Comparison of ENCODE assay signal across 14 cellular contexts in genomic region chr10:15293862-15294835, GRCh38.
DNase-seq lines count a peak whose midpoint lies in the region; ATAC-seq and TF ChIP-seq lines count a peak whose summit lies in the region.
"Had no signal": no experiment of that assay in that cellular context is flagged by ENCODE, and none has a peak within 500 bp of the region (broad histone marks: within the 10 kb centered on the region; RNA-seq: fewer than 3 reads in every experiment).

No MANE protein-coding gene starts in this region.

- no peak overlapping the region for H3K56ac ChIP-seq in IMR-90 (ENCODE audit: extremely low read depth, insufficient read depth, low read length)

- no peak overlapping the region for H2AK9ac ChIP-seq in IMR-90 (replicated peaks; ENCODE audit: low read depth, low read length, poor library complexity)

- peaks cover 5% of the 10 kb centered on the region; the same call in 1 of the 2 replicates for H3K9me1 ChIP-seq in IMR-90 (ENCODE audit: insufficient read depth, low read length)

- 92% methylated on average over 4 of the region's 13 CpGs; no CpG with 5 or more reads in 1 of the 2 experiments for WGBS in IMR-90 (ENCODE audit: extremely low coverage in 2 of 2, insufficient read length in 1 of 2), 2 experiments
- WGBS in mesenchymal stem cell, result 77% methylated on average over 13 of the region's 13 CpGs

- no peak overlapping the region for H4K5ac ChIP-seq in IMR-90 (ENCODE audit: low read depth, low read length)

- no peaks in the 10 kb centered on the region for H4K20me1 ChIP-seq in IMR-90 (ENCODE audit: insufficient read depth, low read length)

- H3K9ac ChIP-seq in IMR-90 (ENCODE audit: low read depth, low read length), result no peak overlapping the region
- H3K9ac ChIP-seq in mesenchymal stem cell (ENCODE audit: low read length), result peak overlapping the region; percentile 62

- H3K4me3 ChIP-seq in ACC112 (ENCODE audit: low read depth, low read length) (peak overlapping the region; percentile 40; the same call in 1 of the 2 replicates), IMR-90 (ENCODE audit: insufficient read depth, low read depth, low read length) (no peak overlapping the region), mesenchymal stem cell (ENCODE audit: insufficient read depth in 1 of 2, low read depth in 1 of 2, low read length in 2 of 2) (peak overlapping the region in 1 of 2 experiments; percentile 53)
- H3K4me3 ChIP-seq: spleen had no signal

- H3K27ac ChIP-seq in ACC112 (ENCODE audit: low read depth, low read length), result no peak overlapping the region
- no peak overlapping the region for H3K27ac ChIP-seq in IMR-90 (ENCODE audit: insufficient read depth, low read length)
- H3K27ac ChIP-seq in mesenchymal stem cell (ENCODE audit: low read length, poor library complexity, severe bottlenecking), result no peak overlapping the region
- H3K27ac ChIP-seq: spleen had no signal

- H3K4me1 ChIP-seq in ACC112 (ENCODE audit: control insufficient read depth, insufficient read depth, low read length, unreplicated experiment) (peaks cover 13% of the 10 kb centered on the region), IMR-90 (ENCODE audit: control insufficient read depth, insufficient read depth, low read length) (peaks cover 1% of the 10 kb centered on the region; the same call in 1 of the 2 replicates), mesenchymal stem cell (ENCODE audit: control insufficient read depth, insufficient read depth, low read depth, low read length) (peaks cover 5% of the 10 kb centered on the region)
- H3K4me1 ChIP-seq: spleen had no signal

- TF ChIP-seq RAD21 in IMR-90 (IDR thresholded peaks at IDR 0.05; ENCODE audit: low read length), result no peak

- no peak for TF ChIP-seq CTCF in IMR-90 (conservative IDR thresholded peaks at IDR 0.05; ENCODE audit: low read depth, low read length)

- peak; percentile 21; the same call in 1 of the 2 replicates for ATAC-seq in IMR-90 (ENCODE audit: low read depth)
- ATAC-seq in GM18868 (IDR thresholded peaks at IDR 0.05; ENCODE audit: unreplicated experiment), result no peak
- ATAC-seq: naive thymus-derived CD4-positive, alpha-beta T cell had no signal

- H3K4me2 ChIP-seq in IMR-90 (ENCODE audit: low read depth, low read length), result no peak overlapping the region
- H3K4me2 ChIP-seq in mesenchymal stem cell (ENCODE audit: low read length, poor library complexity, severe bottlenecking), result no peak overlapping the region

- no peak overlapping the region for H2BK15ac ChIP-seq in IMR-90 (ENCODE audit: low read depth, low read length)
- H2BK15ac ChIP-seq in mesenchymal stem cell (ENCODE audit: low read depth, poor library complexity, severe bottlenecking), result no peak overlapping the region

- dilution Hi-C loops in IMR-90 (cut with HindIII; ENCODE audit: low sequenced_read_pairs, unreplicated experiment), result no loop called here

- no peak for TF ChIP-seq POLR2A in IMR-90 (IDR thresholded peaks at IDR 0.05; ENCODE audit: low read depth, low read length)

- H4K8ac ChIP-seq in IMR-90 (ENCODE audit: low read depth in 2 of 2, low read length in 2 of 2) (no peak overlapping the region), mesenchymal stem cell (ENCODE audit: low read length) (no peak overlapping the region)

- intact Hi-C loops in IMR-90 (cut with micrococcal nuclease), result no loop called here

- no peaks in the 10 kb centered on the region for H3K79me2 ChIP-seq in ACC112 (ENCODE audit: control insufficient read depth, insufficient read depth, low read length, unreplicated experiment)

- H4K91ac ChIP-seq in IMR-90 (ENCODE audit: insufficient read depth, low read depth, low read length) (no peak overlapping the region), mesenchymal stem cell (ENCODE audit: low read length) (no peak overlapping the region)

- H2BK20ac ChIP-seq in IMR-90 (ENCODE audit: low read depth, low read length), result no peak overlapping the region

- DNase-seq in IMR-90 (peak; percentile 25), cerebellum (ENCODE audit: low spot score) (peak; percentile 53), mesenchymal stem cell (no peak), H4 (ENCODE audit: low spot score) (no peak), NCI-H187 (lab: John Stamatoyannopoulos, UW) (no peak), cortex of kidney (lab: John Stamatoyannopoulos, UW) (no peak)
- DNase-seq: activated CD4-positive, alpha-beta memory T cell treated with anti-CD3 and anti-CD28 coated beads, Interleukin-2, amount 10 ng/mL, durations not matched to agents 7 days and 5 days; activated naive CD8-positive, alpha-beta T cell treated with anti-CD3 and anti-CD28 coated beads for 36 hours; MV-4-11; naive thymus-derived CD4-positive, alpha-beta T cell; NCI-H526 treated with DMSO at 0.1 percent for 48 hours; spleen had no signal

- H2BK12ac ChIP-seq in mesenchymal stem cell (ENCODE audit: low read length in 2 of 2), result no peak overlapping the region

- CTCF ChIA-PET in IMR-90 (lab: Yijun Ruan, JAX), result interaction anchor here (1.0 kb wide), 1 partner anchor 13 kb away, joined by 3 read pairs; no protein-coding TSS in a partner anchor

- no peaks in the 10 kb centered on the region for H3K9me3 ChIP-seq in IMR-90 (ENCODE audit: control insufficient read depth, insufficient read depth, low read length)
- H3K9me3 ChIP-seq in mesenchymal stem cell (ENCODE audit: control insufficient read depth, low read length), result no peaks in the 10 kb centered on the region
- H3K9me3 ChIP-seq: spleen had no signal

- H2BK120ac ChIP-seq in IMR-90 (ENCODE audit: low read depth, low read length), result no peak overlapping the region
- H2BK120ac ChIP-seq in mesenchymal stem cell (ENCODE audit: low read depth, low read length), result no peak overlapping the region

- H3K79me1 ChIP-seq in IMR-90 (ENCODE audit: low read depth in 1 of 2, low read length in 2 of 2) (peaks cover 5 to 24% of the 10 kb centered on the region in 2 experiments; a peak in 3 of 4 replicates), mesenchymal stem cell (replicated peaks; ENCODE audit: low read length, poor library complexity, severe bottlenecking) (peaks cover 31% of the 10 kb centered on the region)

- H2AFZ ChIP-seq in ACC112 (ENCODE audit: low read length, unreplicated experiment) (peak overlapping the region; percentile 3), IMR-90 (replicated peaks; ENCODE audit: low read length, poor library complexity) (peak overlapping the region; percentile 8), mesenchymal stem cell (ENCODE audit: low read depth, low read length) (no peak overlapping the region)

- H2BK5ac ChIP-seq in IMR-90 (ENCODE audit: low read depth, low read length, poor library complexity, severe bottlenecking), result no peak overlapping the region
- H2BK5ac ChIP-seq in mesenchymal stem cell (ENCODE audit: low read depth, low read length, poor library complexity, severe bottlenecking), result no peak overlapping the region

- no peaks in the 10 kb centered on the region for H3K36me3 ChIP-seq in ACC112 (ENCODE audit: insufficient read depth, low read length)
- no peaks in the 10 kb centered on the region for H3K36me3 ChIP-seq in IMR-90 (ENCODE audit: control insufficient read depth, insufficient read depth, low read length)
- H3K36me3 ChIP-seq in mesenchymal stem cell (ENCODE audit: control insufficient read depth in 1 of 2, insufficient read depth in 2 of 2, low read depth in 1 of 2, low read length in 2 of 2), result no peaks in the 10 kb centered on the region
- H3K36me3 ChIP-seq: spleen had no signal

- H2AK5ac ChIP-seq in IMR-90 (ENCODE audit: low read depth, low read length) (no peak overlapping the region), mesenchymal stem cell (ENCODE audit: low read length, severe bottlenecking) (no peak overlapping the region)

- H3K23ac ChIP-seq in IMR-90 (ENCODE audit: low read depth, low read length), result no peak overlapping the region
- no peak overlapping the region for H3K23ac ChIP-seq in mesenchymal stem cell (ENCODE audit: low read length in 2 of 2)

- H3K27me3 ChIP-seq in ACC112 (ENCODE audit: insufficient read depth, low read length) (no peaks in the 10 kb centered on the region), IMR-90 (ENCODE audit: control insufficient read depth, insufficient read depth, low read length) (no peaks in the 10 kb centered on the region), mesenchymal stem cell (ENCODE audit: control insufficient read depth in 1 of 2, insufficient read depth in 1 of 2, low read length in 2 of 2) (no peaks in the 10 kb centered on the region)
- H3K27me3 ChIP-seq: spleen had no signal

- POLR2A ChIA-PET in IMR-90 (lab: Charles Lee; ENCODE audit: unreplicated experiment), result no interaction called here

- in situ Hi-C loops in IMR-90 (cut with MboI; ENCODE audit: low sequenced_read_pairs), result no loop called here

- H3K18ac ChIP-seq in IMR-90 (ENCODE audit: low read depth, low read length) (no peak overlapping the region), mesenchymal stem cell (ENCODE audit: low read depth in 1 of 2, low read length in 2 of 2) (no peak overlapping the region)

- H3K4ac ChIP-seq in IMR-90 (ENCODE audit: low read depth, low read length) (no peak overlapping the region), mesenchymal stem cell (ENCODE audit: low read depth in 1 of 2, low read length in 2 of 2) (no peak overlapping the region)

- BruUV-seq in IMR-90 (replicated peaks; lab: Mats Ljungman, UMichigan), result no TSS peak

- H3K14ac ChIP-seq in IMR-90 (replicated peaks; ENCODE audit: low read depth, low read length), result no peak overlapping the region
- H3K14ac ChIP-seq in mesenchymal stem cell (ENCODE audit: low read length in 2 of 2), result no peak overlapping the region

TF ChIP-seq in IMR-90, 13 proteins besides CTCF, POLR2A, EP300 and RAD21 (continues in another document):
- no peak for TF ChIP-seq RCOR1 (IDR thresholded peaks at IDR 0.05; ENCODE audit: insufficient replicate concordance, low read length)
- no peak for TF ChIP-seq FOS (IDR thresholded peaks at IDR 0.05; ENCODE audit: low read depth, low read length)
- TF ChIP-seq USF2 (IDR thresholded peaks at IDR 0.05; ENCODE audit: low read depth, low read length), result no peak
- TF ChIP-seq MXI1 (IDR thresholded peaks at IDR 0.05; ENCODE audit: borderline replicate concordance, low read depth, low read length), result no peak
- TF ChIP-seq CEBPB (IDR thresholded peaks at IDR 0.05; ENCODE audit: low read depth, low read length), result no peak
- TF ChIP-seq MAFK (IDR thresholded peaks at IDR 0.05; ENCODE audit: low read depth, low read length), result no peak
- TF ChIP-seq BHLHE40 (IDR thresholded peaks at IDR 0.05; ENCODE audit: low read depth, low read length), result no peak
- no peak for TF ChIP-seq NFE2L2 (IDR thresholded peaks at IDR 0.05; ENCODE audit: low read depth, low read length)
- TF ChIP-seq SMC3 (IDR thresholded peaks at IDR 0.05; ENCODE audit: low read depth, low read length), result no peak
- no peak for TF ChIP-seq MAZ (IDR thresholded peaks at IDR 0.05; ENCODE audit: borderline replicate concordance, low read depth, low read length)
- no peak for TF ChIP-seq RFX5 (IDR thresholded peaks at IDR 0.05; ENCODE audit: low read depth, low read length)

Comparison
In these comparisons a context has a peak if more than half of its experiments do, and no peak if none do; other contexts are left out.
1. DNase-seq: peak in IMR-90 (single experiment) and cerebellum (single experiment); none in mesenchymal stem cell (single experiment), H4 (single experiment), NCI-H187 (0 of 2) and cortex of kidney (single experiment).